ENCODE assay signal across 1 cellular context in the genomic region with DNA sequence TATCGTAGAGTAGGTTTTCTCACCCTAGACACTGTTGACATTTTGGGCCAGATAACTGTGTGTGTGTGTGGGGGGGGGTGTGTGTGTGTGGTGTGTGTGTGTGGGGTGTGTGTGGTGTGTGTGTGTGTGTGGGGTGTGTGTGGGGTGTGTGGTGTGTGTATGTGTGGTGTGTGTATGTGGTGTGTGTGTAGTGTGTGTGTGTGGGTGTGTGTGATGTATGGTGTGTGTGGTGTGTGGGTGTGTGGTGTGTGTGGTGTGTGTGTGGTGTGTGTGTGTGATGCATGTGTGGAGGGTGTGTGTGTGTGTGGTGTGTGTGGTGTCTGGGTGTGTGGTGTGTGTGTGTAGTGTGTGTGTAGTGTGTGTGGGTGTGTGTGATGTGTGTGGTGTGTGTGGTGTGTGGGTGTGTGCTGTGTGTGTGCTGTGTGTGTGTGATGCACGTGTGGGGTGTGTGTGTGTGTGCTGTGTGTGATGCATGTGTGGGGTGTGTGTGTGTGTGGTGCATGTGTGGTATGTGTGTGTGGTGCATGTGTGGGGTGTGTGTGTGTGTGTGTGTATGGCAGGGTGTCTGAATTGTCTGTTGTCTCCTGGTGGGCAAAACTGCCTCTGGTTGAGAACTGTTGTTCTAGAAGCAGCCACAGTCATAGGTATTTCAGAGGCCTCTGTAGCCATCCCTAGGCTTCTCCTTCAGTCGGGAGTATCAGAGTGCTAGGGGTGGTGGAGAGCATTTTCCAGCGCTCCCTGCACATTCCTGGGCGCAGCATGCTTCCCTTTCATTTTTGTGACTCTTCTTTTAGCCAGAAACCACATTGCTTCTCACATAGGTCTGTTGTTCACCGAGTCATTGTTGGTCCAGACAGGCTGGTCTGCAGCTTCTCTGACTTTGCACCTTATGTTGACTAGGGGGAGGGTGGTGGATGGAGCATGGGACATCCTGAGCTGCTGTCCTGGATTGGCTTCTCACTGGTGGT.
A peak's percentile ranks its signal among the peaks of the same experiment; 100 is the strongest.
TF ChIP-seq lines count a peak whose summit lies in the region.

No MANE protein-coding gene starts in this region.

TF ChIP-seq in H1, 55 proteins besides CTCF, POLR2A, EP300 and RAD21:
- TF ChIP-seq RFX5 (IDR thresholded peaks at IDR 0.05; ENCODE audit: borderline replicate concordance, low read depth, low read length): 0 out of 2 replicates have a peak, but pooled peaks have one; percentile 26
- no peak for TF ChIP-seq CBX8 (IDR thresholded peaks at IDR 0.05; ENCODE audit: borderline replicate concordance, low read depth, low read length)
- TF ChIP-seq JUND (IDR thresholded peaks at IDR 0.05; ENCODE audit: low read length): no peak
- 0 out of 2 replicates have a peak, but pooled peaks have one; percentile 13 for TF ChIP-seq TBP (IDR thresholded peaks at IDR 0.05; ENCODE audit: low read depth, low read length)
- TF ChIP-seq, protein P1, sequence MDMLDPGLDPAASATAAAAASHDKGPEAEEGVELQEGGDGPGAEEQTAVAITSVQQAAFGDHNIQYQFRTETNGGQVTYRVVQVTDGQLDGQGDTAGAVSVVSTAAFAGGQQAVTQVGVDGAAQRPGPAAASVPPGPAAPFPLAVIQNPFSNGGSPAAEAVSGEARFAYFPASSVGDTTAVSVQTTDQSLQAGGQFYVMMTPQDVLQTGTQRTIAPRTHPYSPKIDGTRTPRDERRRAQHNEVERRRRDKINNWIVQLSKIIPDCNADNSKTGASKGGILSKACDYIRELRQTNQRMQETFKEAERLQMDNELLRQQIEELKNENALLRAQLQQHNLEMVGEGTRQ (IDR thresholded peaks at IDR 0.05; ENCODE audit: low read length): peak; percentile 30; the same call in 1 of the 2 replicates
